1 cellular context compared by ENCODE assay signal in genomic region chr20:33415948-33416347, GRCh38.
TF ChIP-seq lines count a peak whose summit lies in the region.

No MANE protein-coding gene starts in this region.

TF ChIP-seq in HepG2, 621 proteins besides CTCF, POLR2A, EP300 and RAD21 (continued from another document):
- 0 out of 2 replicates have a peak, but pooled peaks have one; percentile 41 for TF ChIP-seq MTERF4 (CRISPR knock-in tag; IDR thresholded peaks at IDR 0.05)
- no peak for TF ChIP-seq ZNF510 (CRISPR knock-in tag; IDR thresholded peaks at IDR 0.05; ENCODE audit: low read depth)
- no peak for TF ChIP-seq BHLHE40 (IDR thresholded peaks at IDR 0.05; ENCODE audit: low read length)
- no peak for TF ChIP-seq KAT7 (CRISPR knock-in tag; IDR thresholded peaks at IDR 0.05; ENCODE audit: borderline replicate concordance)
- TF ChIP-seq ERF (CRISPR knock-in tag; IDR thresholded peaks at IDR 0.05), result 0 out of 2 replicates have a peak, but pooled peaks have one; percentile 43
- TF ChIP-seq ZNF362 (CRISPR knock-in tag; IDR thresholded peaks at IDR 0.05; ENCODE audit: borderline replicate concordance), result 0 out of 2 replicates have a peak, but pooled peaks have one; percentile 13
- no peak for TF ChIP-seq MXI1 (IDR thresholded peaks at IDR 0.05; ENCODE audit: borderline replicate concordance, low read depth, low read length)
- TF ChIP-seq FOXK1 (CRISPR knock-in tag; IDR thresholded peaks at IDR 0.05; ENCODE audit: borderline replicate concordance, low read depth), result 0 out of 2 replicates have a peak, but pooled peaks have one; percentile 12
- no peak for TF ChIP-seq ZNF781 (CRISPR knock-in tag; IDR thresholded peaks at IDR 0.05; ENCODE audit: borderline replicate concordance, not compliant biosample characterization)
- peak; percentile 51; the same call in 1 of the 2 replicates for TF ChIP-seq FOSL2 (CRISPR knock-in tag; IDR thresholded peaks at IDR 0.05)
- TF ChIP-seq ZNF530 (CRISPR knock-in tag; IDR thresholded peaks at IDR 0.05; ENCODE audit: low read depth), result no peak
- peak; percentile 60 for TF ChIP-seq ZBTB38 (CRISPR knock-in tag; IDR thresholded peaks at IDR 0.05)
TF ChIP-seq in HepG2: peak in this region for 14.
